In the genomic region with DNA sequence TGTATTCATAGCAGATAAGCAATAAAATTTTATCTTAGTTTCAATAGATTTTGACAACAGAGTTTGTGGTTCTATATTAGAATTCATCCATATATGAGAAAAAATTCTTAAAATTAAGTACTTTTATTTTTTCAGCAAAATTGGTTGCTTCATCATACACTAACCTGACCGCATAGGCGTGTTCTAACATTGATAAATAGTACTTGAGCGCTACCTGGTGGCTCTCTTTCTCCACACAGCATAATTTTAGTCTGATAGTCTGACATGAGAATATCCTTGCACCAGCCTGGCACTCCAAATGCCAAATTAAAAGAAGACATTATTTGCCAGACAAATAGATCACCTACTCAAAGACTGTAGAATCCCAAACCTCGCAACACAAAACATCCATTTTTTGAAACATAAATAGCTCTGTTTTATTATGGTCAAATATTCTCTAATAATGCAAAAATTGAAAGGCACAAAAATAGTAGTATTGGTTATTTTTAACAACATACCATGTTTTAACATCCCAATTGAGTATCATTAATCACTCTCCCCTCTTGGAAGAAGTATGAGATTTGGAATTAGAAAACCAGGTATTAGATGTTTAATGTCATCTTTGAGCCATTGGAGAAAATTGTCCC, we compare ENCODE assay signal across 1 cellular context.
A peak's percentile ranks its signal among the peaks of the same experiment; 100 is the strongest.
TF ChIP-seq lines count a peak whose summit lies in the region.

No MANE protein-coding gene starts in this region.

TF ChIP-seq in H1, 55 proteins besides CTCF, POLR2A, EP300 and RAD21:
- peak; percentile 87 for TF ChIP-seq CEBPB (IDR thresholded peaks at IDR 0.05; ENCODE audit: low read depth, low read length)
- no peak for TF ChIP-seq SIRT6 (IDR thresholded peaks at IDR 0.05; ENCODE audit: low read length)
- no peak for TF ChIP-seq BACH1 (IDR thresholded peaks at IDR 0.05; ENCODE audit: low read length)
- no peak for TF ChIP-seq TCF12 (IDR thresholded peaks at IDR 0.05; ENCODE audit: low read depth, low read length)
- TF ChIP-seq JUND (IDR thresholded peaks at IDR 0.05; ENCODE audit: low read length), result no peak
